ENCODE assay signal across 21 cellular contexts in the genomic region with DNA sequence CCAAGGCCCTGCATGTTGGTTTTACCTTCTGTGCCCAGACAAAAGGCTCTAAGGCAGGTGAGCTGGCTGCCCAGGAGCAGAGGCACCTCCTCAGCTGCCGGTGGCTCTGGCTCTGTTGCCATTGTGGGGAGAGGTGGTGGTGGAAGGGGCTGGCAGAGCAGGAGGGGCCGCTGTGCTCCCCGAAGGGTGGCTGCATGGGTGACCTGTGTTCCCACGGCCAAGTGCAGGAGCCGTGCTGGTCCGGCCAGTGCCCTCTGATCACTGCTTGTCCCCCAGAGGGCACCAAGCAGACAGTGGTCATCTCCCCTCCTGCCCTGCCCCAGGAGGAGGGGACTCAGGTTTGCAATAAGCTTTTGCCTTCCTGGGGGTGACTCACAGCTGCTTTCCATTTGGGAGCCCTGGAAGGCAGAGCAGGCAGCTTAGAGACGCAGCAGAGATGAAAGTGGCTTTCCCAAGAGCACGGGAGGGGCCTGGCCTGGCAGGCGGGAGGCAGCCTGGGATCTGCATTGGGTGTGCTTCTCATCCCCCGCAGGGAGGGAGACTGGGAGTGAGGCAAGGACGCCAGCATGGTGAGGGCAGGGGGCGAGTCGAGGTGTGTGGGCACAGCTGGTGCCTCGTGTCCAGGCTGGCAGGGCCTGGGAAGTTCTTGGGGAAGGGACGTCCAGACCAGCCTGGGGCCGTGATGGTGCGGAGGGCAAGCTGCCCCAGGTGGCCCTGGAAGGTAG. TPM values are rescaled to one million over a fixed set of nuclear protein-coding genes. Genes with fewer than 3 reads are reported as not detected.
DNase-seq lines count a peak whose midpoint lies in the region; TF ChIP-seq lines count a peak whose summit lies in the region.
"Had no signal": no experiment of that assay in that cellular context is flagged by ENCODE, and none has a peak within 500 bp of the region (broad histone marks: within the 10 kb centered on the region; RNA-seq: fewer than 3 reads in every experiment).

No MANE protein-coding gene starts in this region.

- H2AFZ ChIP-seq in fibroblast of lung (ENCODE audit: low read length) (no peak overlapping the region), osteoblast (ENCODE audit: low read length) (no peak overlapping the region)
- H2AFZ ChIP-seq: parathyroid adenoma had no signal

- H3K4me1 ChIP-seq in NT2/D1 (ENCODE audit: insufficient read depth, insufficient read length): peaks cover 48% of the 10 kb centered on the region
- H3K4me1 ChIP-seq in fibroblast of lung (ENCODE audit: control insufficient read depth, extremely low read depth, insufficient read depth, low read length): no peaks in the 10 kb centered on the region
- peaks cover 24% of the 10 kb centered on the region for H3K4me1 ChIP-seq in osteoblast (ENCODE audit: insufficient read depth, low read length)
- H3K4me1 ChIP-seq: parathyroid adenoma had no signal

- H3K27ac ChIP-seq in fibroblast of lung (ENCODE audit: insufficient read depth, low read length): no peak overlapping the region
- peak overlapping the region; percentile 48 for H3K27ac ChIP-seq in osteoblast (ENCODE audit: low read depth, low read length)
- H3K27ac ChIP-seq: cardiac muscle cell, parathyroid adenoma had no signal

- H3K27me3 ChIP-seq in NT2/D1 (ENCODE audit: insufficient read depth, insufficient read length) (peaks cover 100% of the 10 kb centered on the region), fibroblast of lung (ENCODE audit: control insufficient read depth, insufficient read depth, low read length) (peaks cover 24% of the 10 kb centered on the region), osteoblast (ENCODE audit: insufficient read depth, low read length) (peaks cover 3% of the 10 kb centered on the region)

- H3K4me3 ChIP-seq in NT2/D1 (ENCODE audit: insufficient read length, low read depth): no peak overlapping the region
- H3K4me3 ChIP-seq in fibroblast of lung (replicated peaks in 1 of 4; ENCODE audit: control extremely low read depth in 1 of 4, insufficient read depth in 1 of 4, low read depth in 3 of 4, low read length in 4 of 4): no peak overlapping the region
- no peak overlapping the region for H3K4me3 ChIP-seq in osteoblast (ENCODE audit: insufficient read depth, low read length)
- H3K4me3 ChIP-seq: cardiac muscle cell had no signal

- peaks cover under 1% of the 10 kb centered on the region for H3K36me3 ChIP-seq in NT2/D1 (ENCODE audit: insufficient read depth, insufficient read length, low read length)
- H3K36me3 ChIP-seq in fibroblast of lung (ENCODE audit: control insufficient read depth, insufficient read depth, low read length): no peaks in the 10 kb centered on the region
- H3K36me3 ChIP-seq in osteoblast (ENCODE audit: insufficient read depth, low read length): no peaks in the 10 kb centered on the region
- H3K36me3 ChIP-seq: cardiac muscle cell had no signal

- H3K9me3 ChIP-seq in NT2/D1 (ENCODE audit: insufficient read depth, low read length) (no peaks in the 10 kb centered on the region), fibroblast of lung (ENCODE audit: control insufficient read depth, insufficient read depth, low read depth, low read length) (no peaks in the 10 kb centered on the region), osteoblast (ENCODE audit: low read depth, low read length) (no peaks in the 10 kb centered on the region)

- H3K4me2 ChIP-seq in fibroblast of lung (ENCODE audit: extremely low read depth, insufficient read depth, low read length) (no peak overlapping the region), osteoblast (ENCODE audit: insufficient read depth, low read length) (peak overlapping the region; percentile 65)

- H3K79me2 ChIP-seq in fibroblast of lung (ENCODE audit: control insufficient read depth, insufficient read depth, low read length) (no peaks in the 10 kb centered on the region), osteoblast (ENCODE audit: insufficient read depth, low read length) (no peaks in the 10 kb centered on the region)
- H3K79me2 ChIP-seq: parathyroid adenoma had no signal

- H4K20me1 ChIP-seq in fibroblast of lung (ENCODE audit: control insufficient read depth, extremely low read depth, insufficient read depth, low read length) (no peaks in the 10 kb centered on the region), osteoblast (ENCODE audit: insufficient read depth, low read length) (peaks cover 4% of the 10 kb centered on the region)

- TF ChIP-seq CTCF in fibroblast of lung (conservative IDR thresholded peaks at IDR 0.05 in 1 of 2, IDR thresholded peaks at IDR 0.05 in 1 of 2; ENCODE audit: low read depth in 1 of 2, low read length in 2 of 2): no peak
- no peak for TF ChIP-seq CTCF in osteoblast (IDR thresholded peaks at IDR 0.05; ENCODE audit: extremely low read depth, low read depth, low read length)

- DNase-seq in ELR (ENCODE audit: low read depth) (peak; percentile 47), NT2/D1 (ENCODE audit: low read depth, low spot score) (peak; percentile 35), fibroblast of lung (ENCODE audit: low read depth in 2 of 2) (peak; percentile 30 to 41), osteoblast (ENCODE audit: insufficient read length, low spot score, missing footprints) (peak; percentile 96), ecto neural progenitor cell (ENCODE audit: low spot score) (no peak), hepatic stellate cell (ENCODE audit: low spot score) (no peak), HuH-7 (ENCODE audit: low spot score) (no peak)
- no peak for DNase-seq in activated naive CD4-positive, alpha-beta T cell treated with Interleukin-2 at 50 U/mL for 16 hours
- DNase-seq: activated CD4-positive, alpha-beta T cell treated with anti-CD3 and anti-CD28 coated beads for 1 hour; activated CD8-positive, alpha-beta memory T cell treated with anti-CD3 and anti-CD28 coated beads, Interleukin-2, amount 50 U/mL, for 48 hours; activated naive CD4-positive, alpha-beta T cell; CD8-positive, alpha-beta T cell; endodermal cell; Right ventricle myocardium superior; stimulated activated CD4-positive, alpha-beta T cell treated with anti-CD3 and anti-CD28 coated beads, Interleukin-12 subunit alpha, Interleukin-12 subunit beta, amount 100 ng/mL, for 4 hours; stimulated activated naive CD8-positive, alpha-beta T cell treated with anti-CD3 and anti-CD28 coated beads, Interleukin-15, amount 100 ng/mL, for 72 hours had no signal

- H3K9ac ChIP-seq in NT2/D1 (ENCODE audit: insufficient read length, low read depth) (no peak overlapping the region), fibroblast of lung (ENCODE audit: insufficient read depth, low read length) (no peak overlapping the region)
- H3K9ac ChIP-seq: parathyroid adenoma had no signal

RNA-seq across cellular contexts. Expression of a gene that starts 28.7 kb away (rescaled TPM):
- total RNA-seq in fibroblast of lung (under 0.01 and 0.17 TPM in 2 replicates), osteoblast (not detected in 2 replicates)
- not detected in 2 replicates for polyA plus RNA-seq in fibroblast of lung
- not detected in 2 replicates for polyA plus RNA-seq in fibroblast of lung (2012)
- not detected in 2 replicates for polyA minus RNA-seq in fibroblast of lung (ENCODE audit: low replicate concordance)
- total RNA-seq: CD8-positive, alpha-beta T cell; G401; T-helper 2 cell treated with Interferon-gamma antibody and Interleukin-4, amounts not matched to agents 100 ng/mL and 5 ng/mL, for 36 hours had no signal

RNA-seq across cellular contexts. Expression of a gene that starts 40.4 kb away (rescaled TPM):
- total RNA-seq in fibroblast of lung: 20.5 and 62.9 TPM in 2 replicates
- 80.5 and 113 TPM in 2 replicates for polyA plus RNA-seq in fibroblast of lung
- 141 and 217 TPM in 2 replicates for polyA plus RNA-seq in fibroblast of lung (2012)
- 15.6 and 28.5 TPM in 2 replicates for polyA minus RNA-seq in fibroblast of lung (ENCODE audit: low replicate concordance)
- total RNA-seq in osteoblast: 79.3 and 82.9 TPM in 2 replicates

RNA-seq across cellular contexts. Expression of a gene that starts 50.1 kb away (rescaled TPM):
- under 0.01 and 0.33 TPM in 2 replicates for total RNA-seq in fibroblast of lung
- polyA plus RNA-seq in fibroblast of lung: not detected in 2 replicates
- polyA plus RNA-seq in fibroblast of lung (2012): not detected in 2 replicates
- polyA minus RNA-seq in fibroblast of lung (ENCODE audit: low replicate concordance): not detected in 2 replicates
- total RNA-seq in osteoblast: not detected in 2 replicates
- total RNA-seq: CD8-positive, alpha-beta T cell; G401; T-helper 2 cell treated with Interferon-gamma antibody and Interleukin-4, amounts not matched to agents 100 ng/mL and 5 ng/mL, for 36 hours had no signal
- polyA plus RNA-seq: keratinocyte had no signal

Comparison
In these comparisons a context has a peak if more than half of its experiments do, and no peak if none do; other contexts are left out.
1. DNase-seq: peak in ELR (single experiment), NT2/D1 (single experiment), fibroblast of lung (2 of 2) and osteoblast (single experiment); none in ecto neural progenitor cell (single experiment), hepatic stellate cell (single experiment), activated naive CD4-positive, alpha-beta T cell treated with Interleukin-2 at 50 U/mL for 16 hours (single experiment) and HuH-7 (single experiment).